Comparison of ENCODE assay signal across 14 cellular contexts in genomic region chr5:159135896-159136531, GRCh38. TPM values are rescaled to one million over a fixed set of nuclear protein-coding genes. Genes with fewer than 3 reads are reported as not detected.
DNase-seq lines count a peak whose midpoint lies in the region; ATAC-seq, FAIRE-seq and TF ChIP-seq lines count a peak whose summit lies in the region.
"Had no signal": no experiment of that assay in that cellular context is flagged by ENCODE, and none has a peak within 500 bp of the region (broad histone marks: within the 10 kb centered on the region; RNA-seq: fewer than 3 reads in every experiment).

No MANE protein-coding gene starts in this region.

- no peak overlapping the region for H2AFZ ChIP-seq in mesenchymal stem cell (ENCODE audit: low read depth, low read length)
- H2AFZ ChIP-seq: GM23338 had no signal

- no peaks in the 10 kb centered on the region for H3K36me3 Mint-ChIP-seq in activated CD4-positive, alpha-beta T cell treated with anti-CD3 and anti-CD28 coated beads for 36 hours (ENCODE audit: low read depth)
- H3K36me3 Mint-ChIP-seq in naive thymus-derived CD8-positive, alpha-beta T cell: peaks cover 0 to 3% (median 0%) of the 10 kb centered on the region in 3 donors

- H3K27me3 Mint-ChIP-seq in activated CD4-positive, alpha-beta T cell treated with anti-CD3 and anti-CD28 coated beads for 36 hours: peaks cover 11% of the 10 kb centered on the region
- H3K27me3 Mint-ChIP-seq in naive thymus-derived CD8-positive, alpha-beta T cell: peaks cover 6 to 24% (median 15%) of the 10 kb centered on the region in 5 donors

- H3K27ac ChIP-seq in mesenchymal stem cell (ENCODE audit: low read length, poor library complexity, severe bottlenecking): no peak overlapping the region
- no peak overlapping the region for H3K27ac ChIP-seq in kidney (ENCODE audit: low read depth in 2 of 2, low read length in 2 of 2)
- H3K27ac ChIP-seq: neutrophil had no signal

- H3K14ac ChIP-seq in mesenchymal stem cell (ENCODE audit: low read length in 2 of 2): no peak overlapping the region

- CTCF ChIA-PET in activated CD4-positive, alpha-beta T cell treated with anti-CD3 and anti-CD28 coated beads for 36 hours (lab: Charles Lee): interaction anchor here (0.6 to 1.3 kb wide), 2 partner anchors 37 to 592 kb away, joined by 3 to 4 read pairs; no protein-coding TSS in a partner anchor

- H3K36me3 ChIP-seq in MG63 (no peaks in the 10 kb centered on the region), mesenchymal stem cell (ENCODE audit: control insufficient read depth in 1 of 2, insufficient read depth in 2 of 2, low read depth in 1 of 2, low read length in 2 of 2) (no peaks in the 10 kb centered on the region), kidney (ENCODE audit: control insufficient read depth in 1 of 2, insufficient read depth in 2 of 2, low read length in 2 of 2) (no peaks in the 10 kb centered on the region)
- H3K36me3 ChIP-seq: neutrophil had no signal

- H2BK5ac ChIP-seq in mesenchymal stem cell (ENCODE audit: low read depth, low read length, poor library complexity, severe bottlenecking): no peak overlapping the region

- no peak for TF ChIP-seq POLR2A in GM12892 (IDR thresholded peaks at IDR 0.05; ENCODE audit: low read depth, low read length)

- no peak overlapping the region for H2BK12ac ChIP-seq in mesenchymal stem cell (ENCODE audit: low read length in 2 of 2)

- no peaks in the 10 kb centered on the region for H3K4me1 Mint-ChIP-seq in activated CD4-positive, alpha-beta T cell treated with anti-CD3 and anti-CD28 coated beads for 36 hours
- H3K4me1 Mint-ChIP-seq in naive thymus-derived CD8-positive, alpha-beta T cell: no peaks in the 10 kb centered on the region
- H3K4me1 Mint-ChIP-seq: activated B cell treated with CpG ODN at 0.5 μM for 24 hours, GM23338 had no signal

- no peak overlapping the region for H3K23ac ChIP-seq in mesenchymal stem cell (ENCODE audit: low read length in 2 of 2)

- H3K4ac ChIP-seq in mesenchymal stem cell (ENCODE audit: low read depth in 1 of 2, low read length in 2 of 2): no peak overlapping the region

- DNase-seq in Daoy (ENCODE audit: low read depth): peak; percentile 85
- peak; percentile 94 for DNase-seq in MG63
- peak; percentile 45 for DNase-seq in dedifferentiated amniotic fluid mesenchymal stem cell (ENCODE audit: extremely low spot score)
- peak; percentile 74 for DNase-seq in mesenchymal stem cell
- no peak for DNase-seq in activated CD4-positive, alpha-beta T cell treated with anti-CD3 and anti-CD28 coated beads for 36 hours
- no peak for DNase-seq in GM12892 (ENCODE audit: insufficient read length)
- DNase-seq in kidney: no peak
- DNase-seq in naive thymus-derived CD8-positive, alpha-beta T cell: no peak
- DNase-seq: activated B cell treated with CpG ODN at 0.5 μM for 24 hours; activated T-cell treated with anti-CD3 and anti-CD28 coated beads, Interleukin-2, amount 50 U/mL, for 48 hours; left ventricle myocardium superior; NCI-H2227 treated with DMSO at 0.1 percent for 48 hours had no signal

- POLR2A ChIA-PET in activated CD4-positive, alpha-beta T cell treated with anti-CD3 and anti-CD28 coated beads for 36 hours (lab: Charles Lee): no interaction called here
- POLR2A ChIA-PET in naive thymus-derived CD8-positive, alpha-beta T cell (lab: Charles Lee): no interaction called here

- no peak overlapping the region for H2BK120ac ChIP-seq in mesenchymal stem cell (ENCODE audit: low read depth, low read length)

- no peak overlapping the region for H2AK5ac ChIP-seq in mesenchymal stem cell (ENCODE audit: low read length, severe bottlenecking)

- 94% methylated on average over 3 of the region's 9 CpGs for WGBS in mesenchymal stem cell

- FAIRE-seq in GM12892 (lab: Jason Lieb, UNC) (no peak), kidney (lab: Jason Lieb, UNC) (no peak)

- H3K18ac ChIP-seq in mesenchymal stem cell (ENCODE audit: low read depth in 1 of 2, low read length in 2 of 2): peak overlapping the region in 1 of 2 experiments; percentile 33

- H3K9me3 Mint-ChIP-seq in activated CD4-positive, alpha-beta T cell treated with anti-CD3 and anti-CD28 coated beads for 36 hours (ENCODE audit: low read depth): no peaks in the 10 kb centered on the region
- H3K9me3 Mint-ChIP-seq in naive thymus-derived CD8-positive, alpha-beta T cell: no peaks in the 10 kb centered on the region
- H3K9me3 Mint-ChIP-seq: activated B cell treated with CpG ODN at 0.5 μM for 24 hours, GM23338 had no signal

- no peak overlapping the region for H2BK15ac ChIP-seq in mesenchymal stem cell (ENCODE audit: low read depth, poor library complexity, severe bottlenecking)

- intact Hi-C loops in activated CD4-positive, alpha-beta T cell treated with anti-CD3 and anti-CD28 coated beads for 36 hours (cut with DNase I, micrococcal nuclease): no loop called here
- intact Hi-C loops in kidney (cut with DNase I): no loop called here

- no peaks in the 10 kb centered on the region for H3K79me1 ChIP-seq in mesenchymal stem cell (replicated peaks; ENCODE audit: low read length, poor library complexity, severe bottlenecking)

- peaks cover 4% of the 10 kb centered on the region for H3K4me1 ChIP-seq in mesenchymal stem cell (ENCODE audit: control insufficient read depth, insufficient read depth, low read depth, low read length)
- no peaks in the 10 kb centered on the region for H3K4me1 ChIP-seq in kidney (ENCODE audit: control insufficient read depth in 1 of 2, insufficient read depth in 1 of 2, low read depth in 1 of 2, low read length in 2 of 2)

- no peak overlapping the region for H3K4me3 Mint-ChIP-seq in activated CD4-positive, alpha-beta T cell treated with anti-CD3 and anti-CD28 coated beads for 36 hours
- no peak overlapping the region for H3K4me3 Mint-ChIP-seq in naive thymus-derived CD8-positive, alpha-beta T cell
- H3K4me3 Mint-ChIP-seq: activated B cell treated with CpG ODN at 0.5 μM for 24 hours, GM23338 had no signal

- TF ChIP-seq CTCF in kidney (IDR thresholded peaks at IDR 0.05; ENCODE audit: borderline replicate concordance, extremely low read depth, insufficient read depth): no peak

- H3K27ac Mint-ChIP-seq in activated CD4-positive, alpha-beta T cell treated with anti-CD3 and anti-CD28 coated beads for 36 hours: no peak overlapping the region
- H3K27ac Mint-ChIP-seq in naive thymus-derived CD8-positive, alpha-beta T cell: no peak overlapping the region
- H3K27ac Mint-ChIP-seq: activated B cell treated with CpG ODN at 0.5 μM for 24 hours, GM23338 had no signal

- H3K4me3 ChIP-seq in MG63: no peak overlapping the region
- no peak overlapping the region for H3K4me3 ChIP-seq in mesenchymal stem cell (ENCODE audit: insufficient read depth in 1 of 2, low read depth in 1 of 2, low read length in 2 of 2)
- H3K4me3 ChIP-seq in kidney (ENCODE audit: low read length in 2 of 2): no peak overlapping the region
- H3K4me3 ChIP-seq: GM23338 had no signal

- H3K9me3 ChIP-seq in MG63: no peaks in the 10 kb centered on the region
- no peaks in the 10 kb centered on the region for H3K9me3 ChIP-seq in mesenchymal stem cell (ENCODE audit: control insufficient read depth, low read length)
- H3K9me3 ChIP-seq in kidney (ENCODE audit: control insufficient read depth in 1 of 2, low read length in 2 of 2): no peaks in the 10 kb centered on the region
- H3K9me3 ChIP-seq: neutrophil had no signal

- peak overlapping the region; percentile 42 for H3K9ac ChIP-seq in mesenchymal stem cell (ENCODE audit: low read length)
- no peak overlapping the region for H3K9ac ChIP-seq in kidney (ENCODE audit: low read length in 2 of 2)

- no peak overlapping the region for H3K4me2 ChIP-seq in mesenchymal stem cell (ENCODE audit: low read length, poor library complexity, severe bottlenecking)
- H3K4me2 ChIP-seq: GM23338 had no signal

- ATAC-seq in activated CD4-positive, alpha-beta T cell treated with anti-CD3 and anti-CD28 coated beads for 36 hours: no peak
- ATAC-seq in naive thymus-derived CD8-positive, alpha-beta T cell: no peak
- ATAC-seq: GM23338, left ventricle myocardium superior had no signal

- no peak overlapping the region for H4K91ac ChIP-seq in mesenchymal stem cell (ENCODE audit: low read length)

- H3K27me3 ChIP-seq in MG63 (0 out of 2 replicates have a peak, but pooled peaks cover 5% of the 10 kb centered on the region), mesenchymal stem cell (ENCODE audit: control insufficient read depth in 1 of 2, insufficient read depth in 1 of 2, low read length in 2 of 2) (peaks cover 0 to 5% of the 10 kb centered on the region in 2 experiments)

- H4K8ac ChIP-seq in mesenchymal stem cell (ENCODE audit: low read length): no peak overlapping the region

RNA-seq across cellular contexts. Expression of gene EBF1, which starts 36.3 kb away (rescaled TPM):
- total RNA-seq in Daoy (2014; rRNA removed; shearing (Covaris generic)): 6.3 and 6.4 TPM in 2 replicates
- 1.7 and 5.1 TPM in 2 replicates for total RNA-seq in MG63 (2014; rRNA removed; shearing (Covaris generic); ENCODE audit: low replicate concordance)
- polyA plus RNA-seq in mesenchymal stem cell (2013, experiment 1 of 2): 2.7 TPM
- polyA plus RNA-seq in mesenchymal stem cell (2013, experiment 2 of 2): 2.5 TPM
- under 1 TPM in 1 of 2 experiments, not detected in 1; 0.12 TPM for total RNA-seq in activated CD4-positive, alpha-beta T cell treated with anti-CD3 and anti-CD28 coated beads for 36 hours
- 9.5 TPM for polyA plus RNA-seq in GM12892 (2012; ENCODE audit: missing spikeins)
- 30.8 TPM for total RNA-seq in kidney
- 2.7 TPM for polyA plus RNA-seq in kidney (ENCODE audit: insufficient read depth, low read depth, low replicate concordance)
- 1 to 10 TPM; 2.9 to 4.8 TPM for total RNA-seq in naive thymus-derived CD8-positive, alpha-beta T cell
- under 1 TPM in 2 of 3 donors, not detected in 1; 0.07 to 0.60 TPM for polyA plus RNA-seq in naive thymus-derived CD8-positive, alpha-beta T cell

Comparison
In these comparisons a context has a peak if more than half of its experiments do, and no peak if none do; other contexts are left out.
1. DNase-seq: peak in Daoy (single experiment), MG63 (single experiment), dedifferentiated amniotic fluid mesenchymal stem cell (single experiment) and mesenchymal stem cell (single experiment); none in activated CD4-positive, alpha-beta T cell treated with anti-CD3 and anti-CD28 coated beads for 36 hours (single experiment), GM12892 (single experiment), kidney (single experiment) and naive thymus-derived CD8-positive, alpha-beta T cell (0 of 10).